Comparison of ENCODE assay signal across 8 cellular contexts in the genomic region with DNA sequence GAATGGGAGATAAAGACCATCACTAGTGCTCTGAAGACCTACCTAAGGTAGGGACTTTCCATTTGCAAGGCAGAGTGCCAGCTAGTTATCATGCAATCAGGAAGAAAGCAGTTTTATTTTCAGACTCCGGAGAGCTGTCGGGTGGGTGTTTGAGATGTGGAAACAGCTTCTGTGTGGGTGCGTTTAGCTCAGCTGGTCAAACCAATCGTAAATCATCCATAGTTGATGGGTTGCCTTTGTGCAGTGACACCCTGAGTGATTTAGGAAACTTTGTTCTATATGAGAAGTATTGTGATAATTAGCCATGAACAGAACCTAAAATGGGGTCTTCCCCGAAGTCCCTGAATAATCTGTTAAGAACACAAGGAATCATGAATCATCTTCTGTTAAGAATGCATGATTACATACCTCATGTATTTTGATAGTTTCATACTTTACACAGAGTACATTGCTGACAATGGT.
DNase-seq lines count a peak whose midpoint lies in the region; ATAC-seq and TF ChIP-seq lines count a peak whose summit lies in the region.

No MANE protein-coding gene starts in this region.

- peak; percentile 66 for TF ChIP-seq POLR2A in GM19099 (IDR thresholded peaks at IDR 0.05; ENCODE audit: extremely low read depth, insufficient read length, low read depth)
- TF ChIP-seq POLR2A in spleen (IDR thresholded peaks at IDR 0.05) = no peak

- H3K36me3 Mint-ChIP-seq in activated T-helper 2 cell treated with anti-CD3 and anti-CD28 coated beads, Interferon-gamma antibody, Interleukin-2, Interleukin-4, amounts not matched to agents 10 μg/mL and 5 μg/mL and 100 μg/mL, durations not matched to agents 14 hours and 24 hours and 36 hours (ENCODE audit: low read depth) = peaks cover 50% of the 10 kb centered on the region

- DNase-seq in Caki2 (ENCODE audit: low read depth) = peak; percentile 23
- no peak for DNase-seq in activated T-helper 2 cell treated with anti-CD3 and anti-CD28 coated beads, Interferon-gamma antibody, Interleukin-2, Interleukin-4, amounts not matched to agents 10 μg/mL and 5 μg/mL and 100 μg/mL, durations not matched to agents 14 hours and 24 hours and 36 hours (ENCODE audit: low spot score)
- DNase-seq in spleen = no peak
- no peak for DNase-seq in DMS 273 treated with DMSO at 0.1 percent for 48 hours (lab: John Stamatoyannopoulos, UW)
- DNase-seq in ACHN = no peak

- ATAC-seq in HG03196 (IDR thresholded peaks at IDR 0.05; ENCODE audit: unreplicated experiment) = peak; percentile 48

- peak overlapping the region in 1 of 3 donors; percentile 8 for H3K9ac ChIP-seq in skeletal muscle tissue (ENCODE audit: low read depth in 1 of 3, low read length in 3 of 3)

- H3K4me1 Mint-ChIP-seq in activated T-helper 2 cell treated with anti-CD3 and anti-CD28 coated beads, Interferon-gamma antibody, Interleukin-2, Interleukin-4, amounts not matched to agents 10 μg/mL and 5 μg/mL and 100 μg/mL, durations not matched to agents 14 hours and 24 hours and 36 hours (ENCODE audit: low read depth) = peaks cover 79% of the 10 kb centered on the region

- H3K4me3 ChIP-seq in skeletal muscle tissue (ENCODE audit: low read length in 3 of 3) = peak overlapping the region in 1 of 3 donors; percentile 20
- no peak overlapping the region for H3K4me3 ChIP-seq in spleen

- H3K36me3 ChIP-seq in skeletal muscle tissue (ENCODE audit: control insufficient read depth in 3 of 3, insufficient read depth in 3 of 3, low read length in 3 of 3) = no peaks in the 10 kb centered on the region
- peaks cover 0 to 82% (median 6%) of the 10 kb centered on the region in 6 donors for H3K36me3 ChIP-seq in spleen

- peak overlapping the region; percentile 96 for H3K27ac Mint-ChIP-seq in activated T-helper 2 cell treated with anti-CD3 and anti-CD28 coated beads, Interferon-gamma antibody, Interleukin-2, Interleukin-4, amounts not matched to agents 10 μg/mL and 5 μg/mL and 100 μg/mL, durations not matched to agents 14 hours and 24 hours and 36 hours

- no peaks in the 10 kb centered on the region for H3K9me3 ChIP-seq in skeletal muscle tissue (ENCODE audit: control insufficient read depth in 3 of 3, low read length in 3 of 3)
- H3K9me3 ChIP-seq in spleen = no peaks in the 10 kb centered on the region

- no peaks in the 10 kb centered on the region for H3K9me3 Mint-ChIP-seq in activated T-helper 2 cell treated with anti-CD3 and anti-CD28 coated beads, Interferon-gamma antibody, Interleukin-2, Interleukin-4, amounts not matched to agents 10 μg/mL and 5 μg/mL and 100 μg/mL, durations not matched to agents 14 hours and 24 hours and 36 hours

- intact Hi-C loops in activated T-helper 2 cell treated with anti-CD3 and anti-CD28 coated beads, Interferon-gamma antibody, Interleukin-2, Interleukin-4, amounts not matched to agents 10 μg/mL and 5 μg/mL and 100 μg/mL, durations not matched to agents 14 hours and 24 hours and 36 hours (cut with micrococcal nuclease) = loop anchor here (1.0 to 10.0 kb wide), 4 partner anchors 18 to 640 kb away; no protein-coding TSS in a partner anchor
- intact Hi-C loops in spleen (cut with DNase I; ENCODE audit: low total_unique reads) = no loop called here

- H3K4me1 ChIP-seq in skeletal muscle tissue (ENCODE audit: control insufficient read depth in 3 of 3, insufficient read depth in 3 of 3, low read length in 3 of 3) = peaks cover 52 to 74% (median 62%) of the 10 kb centered on the region in 3 donors
- peaks cover 0 to 46% (median 14%) of the 10 kb centered on the region in 6 donors for H3K4me1 ChIP-seq in spleen

- H3K27ac ChIP-seq in skeletal muscle tissue (ENCODE audit: low read depth, low read length) = peak overlapping the region; percentile 91
- H3K27ac ChIP-seq in spleen = peak overlapping the region in 3 of 8 donors; percentile 6 to 19 (median 10)

- WGBS in spleen, 5 donors = 12 to 28% (median 17%) methylated on average over 5 of the region's 5 CpGs

- H3K4me3 Mint-ChIP-seq in activated T-helper 2 cell treated with anti-CD3 and anti-CD28 coated beads, Interferon-gamma antibody, Interleukin-2, Interleukin-4, amounts not matched to agents 10 μg/mL and 5 μg/mL and 100 μg/mL, durations not matched to agents 14 hours and 24 hours and 36 hours (ENCODE audit: low read depth) = no peak overlapping the region

- no peaks in the 10 kb centered on the region for H3K27me3 Mint-ChIP-seq in activated T-helper 2 cell treated with anti-CD3 and anti-CD28 coated beads, Interferon-gamma antibody, Interleukin-2, Interleukin-4, amounts not matched to agents 10 μg/mL and 5 μg/mL and 100 μg/mL, durations not matched to agents 14 hours and 24 hours and 36 hours (ENCODE audit: low read depth)

- no peak for TF ChIP-seq CTCF in spleen (IDR thresholded peaks at IDR 0.05 in 8 of 11, conservative IDR thresholded peaks at IDR 0.05 in 3 of 11)

- in situ Hi-C loops in Caki2 (cut with HindIII; ENCODE audit: low pct_unique_long_range_greater_than_20kb, low sequenced_read_pairs) = no loop called here
- in situ Hi-C loops in ACHN (cut with HindIII; ENCODE audit: low pct_ligation_motif_present, low pct_unique_long_range_greater_than_20kb, low sequenced_read_pairs) = no loop called here

- H3K27me3 ChIP-seq in skeletal muscle tissue (ENCODE audit: control insufficient read depth in 3 of 3, insufficient read depth in 3 of 3, low read length in 3 of 3) = no peaks in the 10 kb centered on the region
- no peaks in the 10 kb centered on the region for H3K27me3 ChIP-seq in spleen (replicated peaks in 1 of 7)
